34 cellular contexts compared by ENCODE assay signal in the genomic region with DNA sequence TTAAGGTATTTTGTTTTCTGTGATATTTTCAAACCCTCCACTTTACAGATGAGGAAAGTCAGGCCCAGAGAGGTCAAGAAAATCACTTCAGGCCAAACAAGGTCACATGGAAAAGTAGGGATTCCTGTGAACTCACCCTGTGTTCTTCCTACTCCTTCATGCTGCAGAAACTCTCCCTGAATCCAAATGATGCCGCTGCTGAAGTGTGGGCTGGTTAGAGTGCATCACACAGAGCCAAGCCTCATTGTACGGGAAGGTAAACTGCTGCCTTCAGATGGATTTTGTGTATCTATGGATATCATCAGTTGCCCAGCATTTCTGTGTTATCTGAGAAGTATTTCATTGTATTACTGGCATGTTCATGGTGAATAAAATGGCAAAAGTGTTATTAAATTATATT.
"Had no signal": no experiment of that assay in that cellular context is flagged by ENCODE, and none has a peak within 500 bp of the region (broad histone marks: within the 10 kb centered on the region; RNA-seq: fewer than 3 reads in every experiment).

No MANE protein-coding gene starts in this region.

- DNase-seq: Karpas-422, Kasumi-1, MG63, MM.1S, MV-4-11, NCI-H1048, NCI-H1092, NCI-H1092 treated with DMSO at 0.1 percent for 48 hours, NCI-H1105, NCI-H1105 treated with DMSO at 0.1 percent for 48 hours, NCI-H1417, NCI-H1417 treated with DMSO at 0.1 percent for 48 hours, NCI-H1436, NCI-H1436 treated with DMSO at 0.1 percent for 48 hours, NCI-H146, NCI-H1694, NCI-H1694 treated with DMSO at 0.1 percent for 48 hours, NCI-H187, NCI-H187 treated with DMSO at 0.1 percent for 48 hours, NCI-H1930, NCI-H2029, NCI-H2029 treated with DMSO at 0.1 percent for 48 hours, NCI-H2081, NCI-H2081 treated with DMSO at 0.1 percent for 48 hours, NCI-H2107, NCI-H2171, NCI-H2171 treated with DMSO at 0.1 percent for 48 hours, NCI-H2227 treated with DMSO at 0.1 percent for 48 hours, NCI-H226, NCI-H345, NCI-H446, NCI-H446 treated with DMSO at 0.1 percent for 48 hours, NCI-H510A, NCI-H510A treated with DMSO at 0.1 percent for 48 hours had no signal
